In the genomic region with DNA sequence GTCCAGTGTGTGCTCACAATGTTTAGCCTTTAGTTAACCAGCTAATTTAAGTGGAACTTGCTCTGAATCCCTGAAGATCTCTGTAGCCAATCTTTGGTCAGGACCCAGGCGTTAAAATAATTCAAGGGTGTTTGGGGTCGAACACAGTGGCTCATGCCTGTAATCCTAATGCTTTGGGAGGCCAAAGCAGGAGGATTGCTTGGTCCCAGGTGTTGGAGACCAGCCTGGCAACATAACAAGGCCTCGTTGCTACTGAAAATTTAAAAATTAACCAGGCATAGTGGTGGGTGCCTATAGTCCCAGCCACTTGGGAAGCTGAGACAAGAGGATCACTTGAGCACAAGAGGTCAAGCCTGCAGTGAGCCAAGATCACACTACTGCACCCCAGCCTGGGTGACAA, we compare ENCODE assay signal across 36 cellular contexts.
"Had no signal": no experiment of that assay in that cellular context is flagged by ENCODE, and none has a peak within 500 bp of the region (broad histone marks: within the 10 kb centered on the region; RNA-seq: fewer than 3 reads in every experiment).

No MANE protein-coding gene starts in this region.

- H3K4me3 ChIP-seq: ascending aorta had no signal

- H3K9me3 Mint-ChIP-seq: activated B cell treated with CpG ODN at 0.5 μM for 24 hours; activated CD4-positive, alpha-beta memory T cell treated with anti-CD3 and anti-CD28 coated beads, Interleukin-2, amount 10 ng/mL, durations not matched to agents 7 days and 5 days; activated CD4-positive, alpha-beta T cell treated with anti-CD3 and anti-CD28 coated beads, Interleukin-2, amount 10 ng/mL, durations not matched to agents 7 days and 5 days; activated naive CD4-positive, alpha-beta T cell treated with anti-CD3 and anti-CD28 coated beads, Interleukin-2, amount 10 ng/mL, durations not matched to agents 7 days and 5 days; activated naive CD4-positive, alpha-beta T cell treated with anti-CD3 and anti-CD28 coated beads, Interleukin-2, amount 50 U/mL, for 24 hours; activated naive CD8-positive, alpha-beta T cell treated with anti-CD3 and anti-CD28 coated beads, Interleukin-2, amount 10 ng/mL, durations not matched to agents 7 days and 5 days; activated naive CD8-positive, alpha-beta T cell treated with anti-CD3 and anti-CD28 coated beads, Interleukin-2, amount 50 U/mL, for 24 hours; activated T-cell treated with anti-CD3 and anti-CD28 coated beads, Interleukin-2, amount 50 U/mL, for 24 hours; activated T-helper 2 cell treated with anti-CD3 and anti-CD28 coated beads, Interferon-gamma antibody, Interleukin-2, Interleukin-4, amounts not matched to agents 10 μg/mL and 5 μg/mL and 100 μg/mL, durations not matched to agents 14 hours and 24 hours and 36 hours; brain; central memory CD8-positive, alpha-beta T cell; T-helper 1 cell treated with Interleukin-12 subunit alpha and Interleukin-12 subunit beta and Interleukin-4 antibody, amounts not matched to agents 30 μg/mL and 1 μg/mL, for 36 hours; T-helper 2 cell treated with Interferon-gamma antibody and Interleukin-4, amounts not matched to agents 5 μg/mL and 100 μg/mL, for 36 hours had no signal

- H3K27me3 ChIP-seq: ascending aorta had no signal

- H3K27ac ChIP-seq: ascending aorta, VCaP had no signal

- H3K9me3 ChIP-seq: ascending aorta had no signal

- FAIRE-seq: bronchial epithelial cell, TTC549 had no signal

- H3K27me3 Mint-ChIP-seq: activated B cell treated with CpG ODN at 0.5 μM for 24 hours; activated CD4-positive, alpha-beta memory T cell treated with anti-CD3 and anti-CD28 coated beads, Interleukin-2, amount 10 ng/mL, durations not matched to agents 7 days and 5 days; activated CD4-positive, alpha-beta T cell treated with anti-CD3 and anti-CD28 coated beads, Interleukin-2, amount 10 ng/mL, durations not matched to agents 7 days and 5 days; activated CD8-positive, alpha-beta memory T cell treated with anti-CD3 and anti-CD28 coated beads, Interleukin-2, amount 10 ng/mL, durations not matched to agents 7 days and 5 days; activated naive CD4-positive, alpha-beta T cell treated with anti-CD3 and anti-CD28 coated beads, Interleukin-2, amount 50 U/mL, for 24 hours; activated naive CD8-positive, alpha-beta T cell; activated naive CD8-positive, alpha-beta T cell treated with anti-CD3 and anti-CD28 coated beads, Interleukin-2, amount 10 ng/mL, durations not matched to agents 7 days and 5 days; activated naive CD8-positive, alpha-beta T cell treated with anti-CD3 and anti-CD28 coated beads, Interleukin-2, amount 50 U/mL, for 24 hours; activated T-cell treated with anti-CD3 and anti-CD28 coated beads, Interleukin-2, amount 50 U/mL, for 24 hours; brain; central memory CD8-positive, alpha-beta T cell had no signal

- H3K4me1 ChIP-seq: ascending aorta had no signal

- DNase-seq: activated B cell treated with CpG ODN at 0.5 μM for 24 hours; activated CD4-positive, alpha-beta memory T cell treated with anti-CD3 and anti-CD28 coated beads, Interleukin-2, amount 10 ng/mL, durations not matched to agents 7 days and 5 days; activated CD4-positive, alpha-beta T cell treated with anti-CD3 and anti-CD28 coated beads for 48 hours; activated CD4-positive, alpha-beta T cell treated with anti-CD3 and anti-CD28 coated beads, Interleukin-2, amount 10 ng/mL, durations not matched to agents 7 days and 5 days; activated CD4-positive, alpha-beta T cell treated with anti-CD3 and anti-CD28 coated beads, Interleukin-2, amount 50 U/mL, for 48 hours; activated CD4-positive, CD25-positive, alpha-beta regulatory T cell treated with anti-CD3 and anti-CD28 coated beads, Interleukin-2, amount 50 U/mL, for 72 hours; activated CD8-positive, alpha-beta memory T cell treated with anti-CD3 and anti-CD28 coated beads for 24 hours; activated CD8-positive, alpha-beta memory T cell treated with anti-CD3 and anti-CD28 coated beads, Interleukin-2, amount 10 ng/mL, durations not matched to agents 7 days and 5 days; activated CD8-positive, alpha-beta memory T cell treated with anti-CD3 and anti-CD28 coated beads, Interleukin-2, amount 50 U/mL, for 48 hours; activated CD8-positive, alpha-beta T cell treated with anti-CD3 and anti-CD28 coated beads, Interleukin-2, amount 10 ng/mL, durations not matched to agents 7 days and 5 days; activated effector memory CD4-positive, alpha-beta T cell treated with Interleukin-2 at 50 U/mL for 16 hours; activated gamma-delta T cell; activated naive CD4-positive, alpha-beta T cell treated with anti-CD3 and anti-CD28 coated beads, Interleukin-2, amount 10 ng/mL, durations not matched to agents 7 days and 5 days; activated naive CD4-positive, alpha-beta T cell treated with Interleukin-2 at 50 U/mL for 16 hours; activated naive CD8-positive, alpha-beta T cell treated with anti-CD3 and anti-CD28 coated beads, Interleukin-2, amount 10 ng/mL, durations not matched to agents 7 days and 5 days; activated naive CD8-positive, alpha-beta T cell treated with anti-CD3 and anti-CD28 coated beads, Interleukin-2, amount 50 U/mL, for 24 hours; activated T-cell treated with anti-CD3 and anti-CD28 coated beads, Interleukin-2, amount 50 U/mL, for 24 hours; activated T-cell treated with anti-CD3 and anti-CD28 coated beads, Interleukin-2, amount 50 U/mL, for 48 hours; amygdala; anterior cingulate cortex; caudate nucleus; cerebellar nuclear complex; T-helper 1 cell; T-helper 2 cell; T-helper 9 cell had no signal

- H3K4me3 Mint-ChIP-seq: activated B cell treated with CpG ODN at 0.5 μM for 24 hours; activated CD4-positive, alpha-beta memory T cell treated with anti-CD3 and anti-CD28 coated beads, Interleukin-2, amount 10 ng/mL, durations not matched to agents 7 days and 5 days; activated CD4-positive, alpha-beta T cell treated with anti-CD3 and anti-CD28 coated beads, Interleukin-2, amount 10 ng/mL, durations not matched to agents 7 days and 5 days; activated CD8-positive, alpha-beta memory T cell treated with anti-CD3 and anti-CD28 coated beads, Interleukin-2, amount 10 ng/mL, durations not matched to agents 7 days and 5 days; activated CD8-positive, alpha-beta T cell treated with anti-CD3 and anti-CD28 coated beads, Interleukin-2, amount 10 ng/mL, durations not matched to agents 7 days and 5 days; activated naive CD4-positive, alpha-beta T cell treated with anti-CD3 and anti-CD28 coated beads, Interleukin-2, amount 10 ng/mL, durations not matched to agents 7 days and 5 days; activated naive CD4-positive, alpha-beta T cell treated with anti-CD3 and anti-CD28 coated beads, Interleukin-2, amount 50 U/mL, for 24 hours; activated naive CD8-positive, alpha-beta T cell; activated naive CD8-positive, alpha-beta T cell treated with anti-CD3 and anti-CD28 coated beads, Interleukin-2, amount 10 ng/mL, durations not matched to agents 7 days and 5 days; activated naive CD8-positive, alpha-beta T cell treated with anti-CD3 and anti-CD28 coated beads, Interleukin-2, amount 50 U/mL, for 24 hours; activated T-cell treated with anti-CD3 and anti-CD28 coated beads, Interleukin-2, amount 50 U/mL, for 24 hours; brain; central memory CD8-positive, alpha-beta T cell; T-helper 1 cell treated with Interleukin-12 subunit alpha and Interleukin-12 subunit beta and Interleukin-4 antibody, amounts not matched to agents 30 μg/mL and 1 μg/mL, for 36 hours; T-helper 2 cell treated with Interferon-gamma antibody and Interleukin-4, amounts not matched to agents 5 μg/mL and 100 μg/mL, for 36 hours had no signal

- ATAC-seq: activated CD8-positive, alpha-beta memory T cell treated with anti-CD3 and anti-CD28 coated beads, Interleukin-2, amount 10 ng/mL, durations not matched to agents 7 days and 5 days; activated CD8-positive, alpha-beta T cell treated with anti-CD3 and anti-CD28 coated beads, Interleukin-2, amount 10 ng/mL, durations not matched to agents 7 days and 5 days; activated naive CD8-positive, alpha-beta T cell treated with anti-CD3 and anti-CD28 coated beads, Interleukin-2, amount 50 U/mL, for 24 hours had no signal

- H3K27ac Mint-ChIP-seq: activated B cell treated with CpG ODN at 0.5 μM for 24 hours; activated CD4-positive, alpha-beta memory T cell treated with anti-CD3 and anti-CD28 coated beads, Interleukin-2, amount 10 ng/mL, durations not matched to agents 7 days and 5 days; activated CD4-positive, alpha-beta T cell treated with anti-CD3 and anti-CD28 coated beads, Interleukin-2, amount 10 ng/mL, durations not matched to agents 7 days and 5 days; activated CD8-positive, alpha-beta memory T cell treated with anti-CD3 and anti-CD28 coated beads, Interleukin-2, amount 10 ng/mL, durations not matched to agents 7 days and 5 days; activated CD8-positive, alpha-beta T cell treated with anti-CD3 and anti-CD28 coated beads, Interleukin-2, amount 10 ng/mL, durations not matched to agents 7 days and 5 days; activated naive CD4-positive, alpha-beta T cell treated with anti-CD3 and anti-CD28 coated beads, Interleukin-2, amount 10 ng/mL, durations not matched to agents 7 days and 5 days; activated naive CD4-positive, alpha-beta T cell treated with anti-CD3 and anti-CD28 coated beads, Interleukin-2, amount 50 U/mL, for 24 hours; activated naive CD8-positive, alpha-beta T cell; activated naive CD8-positive, alpha-beta T cell treated with anti-CD3 and anti-CD28 coated beads, Interleukin-2, amount 10 ng/mL, durations not matched to agents 7 days and 5 days; activated naive CD8-positive, alpha-beta T cell treated with anti-CD3 and anti-CD28 coated beads, Interleukin-2, amount 50 U/mL, for 24 hours; activated T-cell treated with anti-CD3 and anti-CD28 coated beads, Interleukin-2, amount 50 U/mL, for 24 hours; activated T-helper 2 cell treated with anti-CD3 and anti-CD28 coated beads, Interferon-gamma antibody, Interleukin-2, Interleukin-4, amounts not matched to agents 10 μg/mL and 5 μg/mL and 100 μg/mL, durations not matched to agents 14 hours and 24 hours and 36 hours; brain; T-helper 1 cell treated with Interleukin-12 subunit alpha and Interleukin-12 subunit beta and Interleukin-4 antibody, amounts not matched to agents 30 μg/mL and 1 μg/mL, for 36 hours; T-helper 2 cell treated with Interferon-gamma antibody and Interleukin-4, amounts not matched to agents 5 μg/mL and 100 μg/mL, for 36 hours had no signal

- H3K4me1 Mint-ChIP-seq: activated B cell treated with CpG ODN at 0.5 μM for 24 hours; activated CD4-positive, alpha-beta memory T cell treated with anti-CD3 and anti-CD28 coated beads, Interleukin-2, amount 10 ng/mL, durations not matched to agents 7 days and 5 days; activated CD4-positive, alpha-beta T cell treated with anti-CD3 and anti-CD28 coated beads, Interleukin-2, amount 10 ng/mL, durations not matched to agents 7 days and 5 days; activated CD8-positive, alpha-beta memory T cell treated with anti-CD3 and anti-CD28 coated beads, Interleukin-2, amount 10 ng/mL, durations not matched to agents 7 days and 5 days; activated naive CD4-positive, alpha-beta T cell treated with anti-CD3 and anti-CD28 coated beads, Interleukin-2, amount 10 ng/mL, durations not matched to agents 7 days and 5 days; activated naive CD4-positive, alpha-beta T cell treated with anti-CD3 and anti-CD28 coated beads, Interleukin-2, amount 50 U/mL, for 24 hours; activated naive CD8-positive, alpha-beta T cell treated with anti-CD3 and anti-CD28 coated beads, Interleukin-2, amount 10 ng/mL, durations not matched to agents 7 days and 5 days; activated naive CD8-positive, alpha-beta T cell treated with anti-CD3 and anti-CD28 coated beads, Interleukin-2, amount 50 U/mL, for 24 hours; brain; central memory CD8-positive, alpha-beta T cell had no signal

- H3K36me3 Mint-ChIP-seq: activated CD8-positive, alpha-beta memory T cell treated with anti-CD3 and anti-CD28 coated beads, Interleukin-2, amount 10 ng/mL, durations not matched to agents 7 days and 5 days; activated naive CD4-positive, alpha-beta T cell treated with anti-CD3 and anti-CD28 coated beads, Interleukin-2, amount 10 ng/mL, durations not matched to agents 7 days and 5 days; activated naive CD4-positive, alpha-beta T cell treated with anti-CD3 and anti-CD28 coated beads, Interleukin-2, amount 50 U/mL, for 24 hours; activated naive CD8-positive, alpha-beta T cell; activated naive CD8-positive, alpha-beta T cell treated with anti-CD3 and anti-CD28 coated beads, Interleukin-2, amount 10 ng/mL, durations not matched to agents 7 days and 5 days had no signal
